ENCODE assay signal across 18 cellular contexts in genomic region chr1:169624122-169624521, GRCh38. TPM values are rescaled to one million over a fixed set of nuclear protein-coding genes. Genes with fewer than 3 reads are reported as not detected.
"Had no signal": no experiment of that assay in that cellular context is flagged by ENCODE, and none has a peak within 500 bp of the region (broad histone marks: within the 10 kb centered on the region; RNA-seq: fewer than 3 reads in every experiment).

No MANE protein-coding gene starts in this region.

- H3K9me3 Mint-ChIP-seq: activated CD4-positive, alpha-beta memory T cell treated with anti-CD3 and anti-CD28 coated beads for 36 hours; neural crest cell had no signal

- DNase-seq: activated CD4-positive, alpha-beta memory T cell treated with anti-CD3 and anti-CD28 coated beads for 36 hours; activated CD4-positive, CD25-positive, alpha-beta regulatory T cell treated with anti-CD3 and anti-CD28 coated beads, Interleukin-2, amount 50 U/mL, for 72 hours; activated gamma-delta T cell treated with Interleukin-2 at 50 U/mL for 16 hours; activated T-cell treated with anti-CD3 and anti-CD28 coated beads, Interleukin-2, amount 50 U/mL, for 48 hours; caudate nucleus; esophagus squamous epithelium; hippocampal formation; psoas muscle; stimulated activated CD4-positive, alpha-beta T cell treated with anti-CD3 and anti-CD28 coated beads, Interleukin-12 subunit alpha, Interleukin-12 subunit beta, amount 100 ng/mL, for 4 hours; stimulated activated CD4-positive, alpha-beta T cell treated with anti-CD3 and anti-CD28 coated beads, Interleukin-2, amount 100 ng/mL, for 24 hours; SW 1271; thyroid gland had no signal

- H3K36me3 ChIP-seq: esophagus squamous epithelium, thyroid gland had no signal

- H3K36me3 Mint-ChIP-seq: activated CD4-positive, alpha-beta memory T cell treated with anti-CD3 and anti-CD28 coated beads for 36 hours had no signal

- ATAC-seq: psoas muscle had no signal

- H3K9me3 ChIP-seq: esophagus squamous epithelium, psoas muscle, thyroid gland had no signal

- H3K27me3 ChIP-seq: esophagus squamous epithelium, thyroid gland had no signal

- H3K4me1 ChIP-seq: esophagus squamous epithelium, psoas muscle, thyroid gland had no signal

- H3K27me3 Mint-ChIP-seq: activated CD4-positive, alpha-beta memory T cell treated with anti-CD3 and anti-CD28 coated beads for 36 hours had no signal

- H3K4me3 Mint-ChIP-seq: activated CD4-positive, alpha-beta memory T cell treated with anti-CD3 and anti-CD28 coated beads for 36 hours; neural crest cell had no signal

- H3K27ac ChIP-seq: psoas muscle, thyroid gland had no signal

- H3K4me3 ChIP-seq: esophagus squamous epithelium, psoas muscle, thyroid gland had no signal

RNA-seq across cellular contexts. Expression of gene SELP, which starts 5.8 kb away (rescaled TPM):
- total RNA-seq: fibroblast of villous mesenchyme, kidney epithelial cell, neural crest cell, osteoblast, SK-MEL-5 had no signal

RNA-seq across cellular contexts. Expression of gene F5, which starts 37.8 kb away (rescaled TPM):
- total RNA-seq: fibroblast of villous mesenchyme, glomerular endothelial cell, kidney epithelial cell, neural crest cell, osteoblast, SK-MEL-5 had no signal
